In genomic region chr2:46410273-46411244, GRCh38 we compare ENCODE assay signal across 20 cellular contexts.
A peak's percentile ranks its signal among the peaks of the same experiment; 100 is the strongest.
DNase-seq lines count a peak whose midpoint lies in the region; ATAC-seq and TF ChIP-seq lines count a peak whose summit lies in the region.
"Had no signal": no experiment of that assay in that cellular context is flagged by ENCODE, and none has a peak within 500 bp of the region (broad histone marks: within the 10 kb centered on the region; RNA-seq: fewer than 3 reads in every experiment).

No MANE protein-coding gene starts in this region.

- H2AK5ac ChIP-seq in trophoblast cell (ENCODE audit: low read length) = peak overlapping the region; percentile 80

- H4K91ac ChIP-seq in trophoblast cell (ENCODE audit: low read depth, low read length) = peak overlapping the region; percentile 92

- POLR2A ChIA-PET in Caco-2 (lab: Charles Lee) = no interaction called here

- ATAC-seq in left cardiac atrium = peak; percentile 7 to 47
- no peak for ATAC-seq in GM19035 (IDR thresholded peaks at IDR 0.05; ENCODE audit: unreplicated experiment)
- ATAC-seq in GM19397 (IDR thresholded peaks at IDR 0.05; ENCODE audit: unreplicated experiment) = no peak
- ATAC-seq: activated CD8-positive, alpha-beta memory T cell treated with anti-CD3 and anti-CD28 coated beads, Interleukin-2, amount 10 ng/mL, durations not matched to agents 7 days and 5 days had no signal

- H3K4me2 ChIP-seq in trophoblast cell (ENCODE audit: low read length) = no peak overlapping the region

- no peak overlapping the region for H3K23ac ChIP-seq in trophoblast cell (ENCODE audit: low read length)

- peak overlapping the region; percentile 31 for H3K4ac ChIP-seq in trophoblast cell (ENCODE audit: low read depth, low read length)

- DNase-seq in Caco-2 (no peak), NCI-H2029 treated with DMSO at 0.1 percent for 48 hours (lab: John Stamatoyannopoulos, UW) (peak; percentile 42), left cardiac atrium (no peak), trophoblast cell (no peak), brain microvascular endothelial cell (no peak)
- DNase-seq: activated CD4-positive, alpha-beta T cell treated with anti-CD3 and anti-CD28 coated beads, Interleukin-2, amount 50 U/mL, for 1 hour; activated CD8-positive, alpha-beta memory T cell treated with anti-CD3 and anti-CD28 coated beads, Interleukin-2, amount 10 ng/mL, durations not matched to agents 7 days and 5 days; activated naive CD4-positive, alpha-beta T cell treated with anti-CD3 and anti-CD28 coated beads for 36 hours; colonic mucosa; effector memory CD4-positive, alpha-beta T cell; KG1; NCI-H1436 treated with DMSO at 0.1 percent for 48 hours; NCI-H526; uterus; WERI-Rb-1 had no signal

- CTCF ChIA-PET in Caco-2 (lab: Charles Lee) = no interaction called here

- no peak overlapping the region for H3K4me3 Mint-ChIP-seq in Caco-2 (ENCODE audit: unreplicated experiment)
- H3K4me3 Mint-ChIP-seq: activated CD8-positive, alpha-beta memory T cell treated with anti-CD3 and anti-CD28 coated beads, Interleukin-2, amount 10 ng/mL, durations not matched to agents 7 days and 5 days; activated naive CD4-positive, alpha-beta T cell treated with anti-CD3 and anti-CD28 coated beads for 36 hours; CD14-positive monocyte; HFFc6 had no signal

- peak overlapping the region; percentile 67 for H2BK12ac ChIP-seq in trophoblast cell (ENCODE audit: low read length)

- H3K18ac ChIP-seq in trophoblast cell (ENCODE audit: low read length) = peak overlapping the region; percentile 73

- peaks cover 27% of the 10 kb centered on the region for H3K4me1 ChIP-seq in Caco-2
- peaks cover 38 to 57% of the 10 kb centered on the region in 2 experiments for H3K4me1 ChIP-seq in trophoblast cell (ENCODE audit: control insufficient read depth in 1 of 2, insufficient read depth in 2 of 2, low read length in 2 of 2)
- H3K4me1 ChIP-seq: uterus had no signal

- no CpG with 5 or more reads among the region's 10 CpGs for WGBS in trophoblast cell (ENCODE audit: extremely low coverage, insufficient coverage, insufficient read length)

- H3K9me3 Mint-ChIP-seq in Caco-2 (ENCODE audit: unreplicated experiment) = peaks cover 9% of the 10 kb centered on the region
- H3K9me3 Mint-ChIP-seq: HFFc6 had no signal

- peaks cover 5% of the 10 kb centered on the region for H3K79me2 ChIP-seq in trophoblast cell (ENCODE audit: control insufficient read depth, insufficient read depth, low read length, poor library complexity)

- no peak overlapping the region for H3K9ac ChIP-seq in trophoblast cell (ENCODE audit: low read length)

- peak overlapping the region; percentile 88 for H3K27ac Mint-ChIP-seq in Caco-2 (ENCODE audit: unreplicated experiment)
- H3K27ac Mint-ChIP-seq: activated CD8-positive, alpha-beta memory T cell treated with anti-CD3 and anti-CD28 coated beads, Interleukin-2, amount 10 ng/mL, durations not matched to agents 7 days and 5 days; activated naive CD4-positive, alpha-beta T cell treated with anti-CD3 and anti-CD28 coated beads for 36 hours; HFFc6 had no signal

- in situ Hi-C loops in brain microvascular endothelial cell (cut with HindIII; ENCODE audit: low pct_ligation_motif_present, low sequenced_read_pairs) = no loop called here

- H3K9me3 ChIP-seq in Caco-2 (no peaks in the 10 kb centered on the region), trophoblast cell (ENCODE audit: insufficient read depth, low read depth, low read length) (no peaks in the 10 kb centered on the region)
- H3K9me3 ChIP-seq: colonic mucosa, esophagus muscularis mucosa, uterus had no signal

- H3K27ac ChIP-seq in trophoblast cell (ENCODE audit: low read depth, low read length) (peak overlapping the region; percentile 40), brain microvascular endothelial cell (no peak overlapping the region)
- H3K27ac ChIP-seq: colonic mucosa, uterus, WERI-Rb-1 had no signal

- peak overlapping the region; percentile 90 for H2BK120ac ChIP-seq in trophoblast cell (ENCODE audit: insufficient read depth, low read length, poor library complexity)

- TF ChIP-seq CTCF in Caco-2 (IDR thresholded peaks at IDR 0.05; ENCODE audit: insufficient read depth in 1 of 2, low read depth in 1 of 2, low read length in 1 of 2, severe bottlenecking in 1 of 2, unreplicated experiment in 1 of 2) (no peak), brain microvascular endothelial cell (IDR thresholded peaks at IDR 0.05; ENCODE audit: low read depth, low read length, missing control alignments) (no peak)

- H3K27me3 Mint-ChIP-seq in Caco-2 (ENCODE audit: insufficient read depth, unreplicated experiment) = no peaks in the 10 kb centered on the region

- H3K4me3 ChIP-seq in Caco-2 (ENCODE audit: low read depth, low read length) = no peak overlapping the region
- H3K4me3 ChIP-seq in trophoblast cell (ENCODE audit: low read depth, low read length) = no peak overlapping the region
- no peak overlapping the region for H3K4me3 ChIP-seq in brain microvascular endothelial cell (ENCODE audit: low read depth, low read length)
- H3K4me3 ChIP-seq: colonic mucosa, esophagus muscularis mucosa, uterus had no signal

- H4K12ac ChIP-seq in trophoblast cell (ENCODE audit: low read depth, low read length) = no peak overlapping the region

- no TSS peak for BruUV-seq in Caco-2 (replicated peaks; lab: Mats Ljungman, UMichigan)

- H3K27me3 ChIP-seq in Caco-2 (replicated peaks; ENCODE audit: control insufficient read depth, insufficient read depth, low read length) = no peaks in the 10 kb centered on the region
- no peaks in the 10 kb centered on the region for H3K27me3 ChIP-seq in trophoblast cell (ENCODE audit: insufficient read depth, low read length)
- H3K27me3 ChIP-seq in brain microvascular endothelial cell (replicated peaks) = no peaks in the 10 kb centered on the region
- H3K27me3 ChIP-seq: colonic mucosa, esophagus muscularis mucosa, uterus had no signal

- no peak overlapping the region for H2AFZ ChIP-seq in trophoblast cell (ENCODE audit: insufficient read depth, low read length, poor library complexity)

- intact Hi-C loops in Caco-2 (cut with micrococcal nuclease; ENCODE audit: unreplicated experiment) (no loop called here), left cardiac atrium (cut with DNase I) (no loop called here)

- H4K8ac ChIP-seq in trophoblast cell (ENCODE audit: low read depth, low read length) = peak overlapping the region; percentile 17

- peaks cover 55% of the 10 kb centered on the region for H3K79me1 ChIP-seq in trophoblast cell (ENCODE audit: low read length)

- H3K4me1 Mint-ChIP-seq in Caco-2 (ENCODE audit: low read depth, unreplicated experiment) = peaks cover 27% of the 10 kb centered on the region
- H3K4me1 Mint-ChIP-seq: activated CD8-positive, alpha-beta memory T cell treated with anti-CD3 and anti-CD28 coated beads, Interleukin-2, amount 10 ng/mL, durations not matched to agents 7 days and 5 days had no signal

- H3K36me3 Mint-ChIP-seq in Caco-2 (ENCODE audit: insufficient read depth, unreplicated experiment) = peaks cover 8% of the 10 kb centered on the region
- H3K36me3 Mint-ChIP-seq: CD14-positive monocyte had no signal

- peak overlapping the region; percentile 47 for H3K14ac ChIP-seq in trophoblast cell (ENCODE audit: low read length)

- no peaks in the 10 kb centered on the region for H3K36me3 ChIP-seq in Caco-2 (ENCODE audit: control insufficient read depth, insufficient read depth, low read length)
- H3K36me3 ChIP-seq in trophoblast cell (ENCODE audit: control insufficient read depth in 1 of 2, insufficient read depth in 2 of 2, low read length in 2 of 2) = no peaks in the 10 kb centered on the region
- no peaks in the 10 kb centered on the region for H3K36me3 ChIP-seq in brain microvascular endothelial cell (replicated peaks)
- H3K36me3 ChIP-seq: colonic mucosa, esophagus muscularis mucosa, uterus, WERI-Rb-1 had no signal

- H2BK5ac ChIP-seq in trophoblast cell (ENCODE audit: low read depth, low read length, poor library complexity) = peak overlapping the region; percentile 35

Comparison
In these comparisons a context has a peak if more than half of its experiments do, and no peak if none do; other contexts are left out.
1. ATAC-seq: peak in left cardiac atrium (2 of 2); none in GM19035 (single experiment) and GM19397 (single experiment).